21 cellular contexts compared by ENCODE assay signal in the genomic region with DNA sequence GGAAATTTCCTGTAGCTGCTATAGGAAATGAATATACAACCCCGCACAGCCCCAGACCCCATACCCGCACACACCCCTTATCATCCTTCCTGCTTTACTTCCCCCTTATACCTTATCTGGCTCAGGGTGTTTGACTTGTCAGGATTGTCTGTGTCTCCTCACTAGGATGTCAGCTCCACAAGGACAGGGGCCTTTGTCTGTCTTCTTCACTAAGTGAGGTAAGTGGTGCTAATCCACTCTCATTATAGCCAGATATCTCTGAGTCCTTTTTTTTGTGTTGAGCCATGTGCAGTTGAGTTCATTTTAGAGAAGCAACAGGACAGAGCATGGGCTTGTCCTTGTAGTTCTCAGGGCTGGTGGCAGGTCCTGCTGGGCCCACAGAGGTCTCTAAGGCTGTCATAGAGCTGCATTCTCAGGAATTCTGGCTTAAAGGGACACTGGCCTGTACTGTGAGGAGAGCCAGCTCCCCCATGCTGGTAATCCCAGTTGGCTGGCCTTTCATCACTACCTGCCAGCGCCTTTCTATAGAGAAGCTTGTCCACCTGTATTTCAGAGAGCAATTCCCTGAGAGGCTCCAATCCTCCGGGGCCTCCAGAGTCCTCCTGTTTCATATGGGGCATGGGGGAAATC. TPM values are rescaled to one million over a fixed set of nuclear protein-coding genes. Genes with fewer than 3 reads are reported as not detected.
"Had no signal": no experiment of that assay in that cellular context is flagged by ENCODE, and none has a peak within 500 bp of the region (broad histone marks: within the 10 kb centered on the region; RNA-seq: fewer than 3 reads in every experiment).

No MANE protein-coding gene starts in this region.

- H3K27me3 ChIP-seq: brain microvascular endothelial cell, ovary, sigmoid colon, SJSA1, testis had no signal

- H3K4me3 ChIP-seq: ovary, sigmoid colon, SJSA1, testis had no signal

- H3K27ac Mint-ChIP-seq: activated CD4-positive, alpha-beta memory T cell treated with anti-CD3 and anti-CD28 coated beads, Interleukin-2, amount 10 ng/mL, durations not matched to agents 7 days and 5 days; activated naive CD4-positive, alpha-beta T cell treated with anti-CD3 and anti-CD28 coated beads, Interleukin-2, amount 10 ng/mL, durations not matched to agents 7 days and 5 days; activated naive CD8-positive, alpha-beta T cell treated with anti-CD3 and anti-CD28 coated beads, Interleukin-2, amount 50 U/mL, for 24 hours; effector memory CD8-positive, alpha-beta T cell; naive thymus-derived CD4-positive, alpha-beta T cell; stimulated activated effector memory CD8-positive, alpha-beta T cell treated with anti-CD3 and anti-CD28 coated beads, Interleukin-12 subunit alpha, Interleukin-12 subunit beta, amount 100 ng/mL, for 72 hours; type B pancreatic cell had no signal

- H3K9me3 ChIP-seq: ovary, sigmoid colon, SJSA1, testis had no signal

- H3K4me3 Mint-ChIP-seq: activated CD4-positive, alpha-beta memory T cell treated with anti-CD3 and anti-CD28 coated beads, Interleukin-2, amount 10 ng/mL, durations not matched to agents 7 days and 5 days; activated naive CD4-positive, alpha-beta T cell treated with anti-CD3 and anti-CD28 coated beads, Interleukin-2, amount 10 ng/mL, durations not matched to agents 7 days and 5 days; activated naive CD8-positive, alpha-beta T cell treated with anti-CD3 and anti-CD28 coated beads, Interleukin-2, amount 50 U/mL, for 24 hours; effector memory CD8-positive, alpha-beta T cell; naive thymus-derived CD4-positive, alpha-beta T cell; stimulated activated effector memory CD8-positive, alpha-beta T cell treated with anti-CD3 and anti-CD28 coated beads, Interleukin-12 subunit alpha, Interleukin-12 subunit beta, amount 100 ng/mL, for 72 hours; type B pancreatic cell had no signal

- DNase-seq: activated CD4-positive, CD25-positive, alpha-beta regulatory T cell; activated effector memory CD4-positive, alpha-beta T cell treated with Interleukin-2 at 50 U/mL for 16 hours; activated naive CD8-positive, alpha-beta T cell treated with anti-CD3 and anti-CD28 coated beads, Interleukin-2, amount 50 U/mL, for 24 hours; aorta; brain microvascular endothelial cell; effector memory CD8-positive, alpha-beta T cell; naive thymus-derived CD4-positive, alpha-beta T cell; sigmoid colon; stimulated activated CD4-positive, alpha-beta T cell treated with anti-CD3 and anti-CD28 coated beads, Interleukin-4, amount 100 ng/mL, for 24 hours had no signal

- H3K36me3 Mint-ChIP-seq: activated naive CD4-positive, alpha-beta T cell treated with anti-CD3 and anti-CD28 coated beads, Interleukin-2, amount 10 ng/mL, durations not matched to agents 7 days and 5 days; naive thymus-derived CD4-positive, alpha-beta T cell; stimulated activated effector memory CD8-positive, alpha-beta T cell treated with anti-CD3 and anti-CD28 coated beads, Interleukin-12 subunit alpha, Interleukin-12 subunit beta, amount 100 ng/mL, for 72 hours; type B pancreatic cell had no signal

- H3K9me3 Mint-ChIP-seq: activated CD4-positive, alpha-beta memory T cell treated with anti-CD3 and anti-CD28 coated beads, Interleukin-2, amount 10 ng/mL, durations not matched to agents 7 days and 5 days; activated naive CD4-positive, alpha-beta T cell treated with anti-CD3 and anti-CD28 coated beads, Interleukin-2, amount 10 ng/mL, durations not matched to agents 7 days and 5 days; activated naive CD8-positive, alpha-beta T cell treated with anti-CD3 and anti-CD28 coated beads, Interleukin-2, amount 50 U/mL, for 24 hours; effector memory CD8-positive, alpha-beta T cell; stimulated activated effector memory CD8-positive, alpha-beta T cell treated with anti-CD3 and anti-CD28 coated beads, Interleukin-12 subunit alpha, Interleukin-12 subunit beta, amount 100 ng/mL, for 72 hours had no signal

- H3K36me3 ChIP-seq: brain microvascular endothelial cell, ovary, SJSA1 had no signal

- H3K27ac ChIP-seq: brain microvascular endothelial cell, ovary, sigmoid colon, SJSA1, testis had no signal

- FAIRE-seq: islet of Langerhans, TTC549 had no signal

- H3K4me1 Mint-ChIP-seq: activated CD4-positive, alpha-beta memory T cell treated with anti-CD3 and anti-CD28 coated beads, Interleukin-2, amount 10 ng/mL, durations not matched to agents 7 days and 5 days; activated naive CD4-positive, alpha-beta T cell treated with anti-CD3 and anti-CD28 coated beads, Interleukin-2, amount 10 ng/mL, durations not matched to agents 7 days and 5 days; activated naive CD8-positive, alpha-beta T cell treated with anti-CD3 and anti-CD28 coated beads, Interleukin-2, amount 50 U/mL, for 24 hours; stimulated activated effector memory CD8-positive, alpha-beta T cell treated with anti-CD3 and anti-CD28 coated beads, Interleukin-12 subunit alpha, Interleukin-12 subunit beta, amount 100 ng/mL, for 72 hours had no signal

- ATAC-seq: activated naive CD8-positive, alpha-beta T cell treated with anti-CD3 and anti-CD28 coated beads, Interleukin-2, amount 50 U/mL, for 24 hours; effector memory CD8-positive, alpha-beta T cell; stimulated activated effector memory CD8-positive, alpha-beta T cell treated with anti-CD3 and anti-CD28 coated beads, Interleukin-12 subunit alpha, Interleukin-12 subunit beta, amount 100 ng/mL, for 72 hours had no signal

- H3K27me3 Mint-ChIP-seq: activated CD4-positive, alpha-beta memory T cell treated with anti-CD3 and anti-CD28 coated beads, Interleukin-2, amount 10 ng/mL, durations not matched to agents 7 days and 5 days had no signal

RNA-seq across cellular contexts. Expression of a gene that starts 9.0 kb away (rescaled TPM):
- total RNA-seq: activated CD4-positive, alpha-beta memory T cell treated with anti-CD3 and anti-CD28 coated beads, Interleukin-2, amount 10 ng/mL, durations not matched to agents 7 days and 5 days; dermis blood vessel endothelial cell; fibroblast of villous mesenchyme; naive thymus-derived CD4-positive, alpha-beta T cell; pulmonary artery endothelial cell had no signal
- polyA plus RNA-seq: naive thymus-derived CD4-positive, alpha-beta T cell had no signal
